ENCODE assay signal across 17 cellular contexts in genomic region chr3:156957715-156958114, GRCh38.
A peak's percentile ranks its signal among the peaks of the same experiment; 100 is the strongest.
DNase-seq lines count a peak whose midpoint lies in the region; ATAC-seq, FAIRE-seq and TF ChIP-seq lines count a peak whose summit lies in the region.
"Had no signal": no experiment of that assay in that cellular context is flagged by ENCODE, and none has a peak within 500 bp of the region (broad histone marks: within the 10 kb centered on the region; RNA-seq: fewer than 3 reads in every experiment).

No MANE protein-coding gene starts in this region.

- ATAC-seq in GM19452 (IDR thresholded peaks at IDR 0.05; ENCODE audit: unreplicated experiment) (peak; percentile 99), HG02623 (IDR thresholded peaks at IDR 0.05; ENCODE audit: unreplicated experiment) (peak; percentile 98), HG03442 (IDR thresholded peaks at IDR 0.05; ENCODE audit: unreplicated experiment) (peak; percentile 100), left cardiac atrium (no peak), left lobe of liver (no peak)
- ATAC-seq: activated CD8-positive, alpha-beta T cell treated with anti-CD3 and anti-CD28 coated beads for 36 hours; CD8-positive, alpha-beta T cell; GM23338; right cardiac atrium had no signal

- TF ChIP-seq POLR2A in GM12892 (IDR thresholded peaks at IDR 0.05; ENCODE audit: low read depth, low read length), result no peak

- FAIRE-seq in GM12892 (lab: Jason Lieb, UNC), result peak; percentile 97

- DNase-seq in GM12892 (ENCODE audit: insufficient read length), result no peak
- no peak for DNase-seq in AG08396 (ENCODE audit: low spot score)
- DNase-seq in left cardiac atrium, result no peak
- DNase-seq in left lobe of liver (ENCODE audit: low spot score), result no peak
- DNase-seq in UCSD-AML1 (lab: John Stamatoyannopoulos, UW; ENCODE audit: unreplicated experiment), result no peak
- DNase-seq: activated CD8-positive, alpha-beta T cell treated with anti-CD3 and anti-CD28 coated beads for 36 hours; amniotic stem cell; CD8-positive, alpha-beta T cell; NCI-H187; NCI-H510A treated with DMSO at 0.1 percent for 48 hours; right cardiac atrium; SK-N-SH; stimulated activated CD4-positive, alpha-beta T cell treated with anti-CD3 and anti-CD28 coated beads, Interleukin-2, amount 100 ng/mL, for 24 hours had no signal

- intact Hi-C loops in left cardiac atrium (cut with DNase I), result no loop called here

Comparison
In these comparisons a context has a peak if more than half of its experiments do, and no peak if none do; other contexts are left out.
1. ATAC-seq: peak in GM19452 (single experiment), HG02623 (single experiment) and HG03442 (single experiment); none in left cardiac atrium (0 of 2) and left lobe of liver (single experiment).